11 cellular contexts compared by ENCODE assay signal in the genomic region with DNA sequence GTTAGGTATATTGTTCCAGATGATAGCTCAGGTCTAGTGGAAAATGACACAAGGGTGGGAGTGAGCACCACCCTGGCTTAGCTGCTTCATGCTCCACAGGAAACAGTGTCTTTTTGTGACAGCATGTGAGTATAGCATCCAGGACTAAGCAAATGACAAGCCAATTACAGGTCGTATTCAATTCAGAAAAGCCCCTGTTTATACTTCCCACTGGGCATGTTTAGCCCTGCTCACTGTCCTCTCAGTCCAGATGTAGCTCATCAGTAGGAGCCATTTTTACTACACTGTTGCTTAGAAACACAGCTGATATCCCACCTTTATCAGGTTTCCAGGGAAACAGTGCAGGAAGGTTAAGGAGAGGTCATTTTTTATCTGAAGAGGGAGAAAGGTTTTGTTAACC.
DNase-seq lines count a peak whose midpoint lies in the region; ATAC-seq lines count a peak whose summit lies in the region.
"Had no signal": no experiment of that assay in that cellular context is flagged by ENCODE, and none has a peak within 500 bp of the region (broad histone marks: within the 10 kb centered on the region; RNA-seq: fewer than 3 reads in every experiment).

No MANE protein-coding gene starts in this region.

- H3K9me3 Mint-ChIP-seq in activated T-cell treated with anti-CD3 and anti-CD28 coated beads, Interleukin-2, amount 50 U/mL, for 24 hours: no peaks in the 10 kb centered on the region
- H3K9me3 Mint-ChIP-seq in activated naive CD8-positive, alpha-beta T cell treated with anti-CD3 and anti-CD28 coated beads, Interleukin-2, amount 50 U/mL, for 24 hours: no peaks in the 10 kb centered on the region
- H3K9me3 Mint-ChIP-seq: activated T-cell treated with anti-CD3 and anti-CD28 coated beads, Interleukin-2, amount 50 U/mL, for 4 hours had no signal

- no peak overlapping the region for H3K4me3 Mint-ChIP-seq in activated T-cell treated with anti-CD3 and anti-CD28 coated beads, Interleukin-2, amount 50 U/mL, for 24 hours
- no peak overlapping the region for H3K4me3 Mint-ChIP-seq in activated naive CD8-positive, alpha-beta T cell treated with anti-CD3 and anti-CD28 coated beads, Interleukin-2, amount 50 U/mL, for 24 hours
- H3K4me3 Mint-ChIP-seq: activated T-cell treated with anti-CD3 and anti-CD28 coated beads, Interleukin-2, amount 50 U/mL, for 4 hours had no signal

- peak; percentile 43 for ATAC-seq in HG03354 (IDR thresholded peaks at IDR 0.05; ENCODE audit: poor library complexity, severe bottlenecking, unreplicated experiment)
- peak; percentile 71 for ATAC-seq in activated naive CD8-positive, alpha-beta T cell treated with anti-CD3 and anti-CD28 coated beads, Interleukin-2, amount 50 U/mL, for 24 hours
- ATAC-seq in stimulated activated naive CD8-positive, alpha-beta T cell treated with anti-CD3 and anti-CD28 coated beads, Interleukin-15, Interleukin-2, amounts not matched to agents 100 U/mL and 50 U/mL, for 24 hours: peak; percentile 52

- H3K36me3 Mint-ChIP-seq in activated T-cell treated with anti-CD3 and anti-CD28 coated beads, Interleukin-2, amount 50 U/mL, for 24 hours (ENCODE audit: low read depth): peaks cover 29% of the 10 kb centered on the region
- H3K36me3 Mint-ChIP-seq in activated naive CD8-positive, alpha-beta T cell treated with anti-CD3 and anti-CD28 coated beads, Interleukin-2, amount 50 U/mL, for 24 hours (ENCODE audit: low read depth): peaks cover 9% of the 10 kb centered on the region

- H3K27me3 Mint-ChIP-seq in activated T-cell treated with anti-CD3 and anti-CD28 coated beads, Interleukin-2, amount 50 U/mL, for 24 hours: no peaks in the 10 kb centered on the region
- H3K27me3 Mint-ChIP-seq in activated naive CD8-positive, alpha-beta T cell treated with anti-CD3 and anti-CD28 coated beads, Interleukin-2, amount 50 U/mL, for 24 hours: no peaks in the 10 kb centered on the region

- no peak for DNase-seq in activated T-cell treated with anti-CD3 and anti-CD28 coated beads, Interleukin-2, amount 50 U/mL, for 24 hours
- no peak for DNase-seq in activated T-cell treated with anti-CD3 and anti-CD28 coated beads, Interleukin-2, amount 50 U/mL, for 48 hours
- DNase-seq in activated naive CD8-positive, alpha-beta T cell treated with anti-CD3 and anti-CD28 coated beads, Interleukin-2, amount 50 U/mL, for 24 hours: no peak
- DNase-seq in stimulated activated naive CD8-positive, alpha-beta T cell treated with anti-CD3 and anti-CD28 coated beads, Interleukin-15, Interleukin-2, amounts not matched to agents 100 U/mL and 50 U/mL, for 24 hours: no peak
- DNase-seq in SKM-1 treated with dmso at 0.1 percent for 144 hours (lab: John Stamatoyannopoulos, UW; ENCODE audit: unreplicated experiment) (no peak), GOT3 (lab: John Stamatoyannopoulos, UW) (no peak)
- no peak for DNase-seq in stimulated activated CD4-positive, alpha-beta T cell treated with anti-CD3 and anti-CD28 coated beads, Interleukin-2, amount 100 ng/mL, for 24 hours
- DNase-seq: activated T-cell treated with anti-CD3 and anti-CD28 coated beads, Interleukin-2, amount 50 U/mL, for 4 hours; IMR-90; stimulated activated CD4-positive, alpha-beta T cell treated with anti-CD3 and anti-CD28 coated beads, Interleukin-12 subunit alpha, Interleukin-12 subunit beta, amount 100 ng/mL, for 4 hours had no signal

- H3K27ac Mint-ChIP-seq in activated T-cell treated with anti-CD3 and anti-CD28 coated beads, Interleukin-2, amount 50 U/mL, for 24 hours: peak overlapping the region; percentile 8
- no peak overlapping the region for H3K27ac Mint-ChIP-seq in activated naive CD8-positive, alpha-beta T cell treated with anti-CD3 and anti-CD28 coated beads, Interleukin-2, amount 50 U/mL, for 24 hours

- peaks cover 67% of the 10 kb centered on the region for H3K4me1 Mint-ChIP-seq in activated T-cell treated with anti-CD3 and anti-CD28 coated beads, Interleukin-2, amount 50 U/mL, for 24 hours (ENCODE audit: low read depth)
- H3K4me1 Mint-ChIP-seq in activated naive CD8-positive, alpha-beta T cell treated with anti-CD3 and anti-CD28 coated beads, Interleukin-2, amount 50 U/mL, for 24 hours: peaks cover 57% of the 10 kb centered on the region
